Comparison of ENCODE assay signal across 1 cellular context in the genomic region with DNA sequence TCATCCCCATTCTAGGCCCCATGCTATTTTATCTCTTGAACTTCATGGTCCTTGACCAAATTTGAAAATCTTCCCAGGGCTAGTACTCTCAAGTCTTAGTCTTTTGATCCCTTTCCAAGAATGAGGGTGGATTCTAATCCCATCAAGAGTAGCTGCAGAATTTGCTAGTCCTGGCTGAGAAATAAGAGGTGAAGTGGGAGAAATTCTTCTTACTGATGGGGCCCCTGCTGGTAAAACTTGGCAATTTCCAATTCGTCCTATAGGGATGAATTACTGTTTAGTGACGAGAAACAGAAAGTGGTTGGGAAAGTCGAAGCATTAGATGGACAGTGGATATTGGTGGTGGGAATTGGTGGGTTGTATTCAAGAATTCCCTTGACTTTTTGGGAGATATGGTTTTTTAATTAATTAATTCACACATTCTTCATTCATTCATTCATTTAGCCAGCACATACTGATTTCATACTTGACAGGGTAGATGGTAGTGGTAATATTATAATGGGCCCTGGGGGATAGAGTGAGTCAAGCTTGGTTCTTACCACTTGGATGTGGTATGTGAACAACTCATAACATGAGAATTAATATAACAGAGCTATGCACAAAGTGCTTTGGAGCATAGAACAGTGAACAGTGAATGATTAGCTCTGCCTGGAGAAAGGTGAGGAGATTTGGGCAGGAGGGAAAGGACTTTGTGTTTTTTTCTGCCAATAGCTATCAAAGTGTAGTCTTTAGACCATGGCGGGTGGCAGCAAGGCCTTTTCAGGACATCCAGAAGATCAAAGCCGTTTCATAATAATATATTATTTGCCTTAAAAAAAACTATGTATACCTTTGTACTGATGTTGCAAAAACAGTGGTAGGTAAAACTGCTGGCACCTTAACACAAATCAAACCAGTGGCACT.
TF ChIP-seq lines count a peak whose summit lies in the region.

No MANE protein-coding gene starts in this region.

TF ChIP-seq in K562, 482 proteins besides CTCF, POLR2A, EP300 and RAD21 (continued from another document):
- TF ChIP-seq PREB (CRISPR knock-in tag; IDR thresholded peaks at IDR 0.05): no peak
- TF ChIP-seq PTBP1 (IDR thresholded peaks at IDR 0.05; ENCODE audit: low read depth, low read length): no peak
- no peak for TF ChIP-seq HIVEP1 (CRISPR knock-in tag; IDR thresholded peaks at IDR 0.05)
- no peak for TF ChIP-seq ZNF551 (CRISPR knock-in tag; IDR thresholded peaks at IDR 0.05)
- no peak for TF ChIP-seq RB1 (IDR thresholded peaks at IDR 0.05; ENCODE audit: low read depth)
- TF ChIP-seq RNF2 (IDR thresholded peaks at IDR 0.05): no peak
- peak; percentile 66 for TF ChIP-seq ZNF24 (IDR thresholded peaks at IDR 0.05)
- TF ChIP-seq, protein P1, sequence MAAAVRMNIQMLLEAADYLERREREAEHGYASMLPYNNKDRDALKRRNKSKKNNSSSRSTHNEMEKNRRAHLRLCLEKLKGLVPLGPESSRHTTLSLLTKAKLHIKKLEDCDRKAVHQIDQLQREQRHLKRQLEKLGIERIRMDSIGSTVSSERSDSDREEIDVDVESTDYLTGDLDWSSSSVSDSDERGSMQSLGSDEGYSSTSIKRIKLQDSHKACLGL (CRISPR knock-in tag; IDR thresholded peaks at IDR 0.05; ENCODE audit: borderline replicate concordance, poor library complexity, severe bottlenecking): no peak
- TF ChIP-seq ZNF717 (CRISPR knock-in tag; IDR thresholded peaks at IDR 0.05): no peak
- no peak for TF ChIP-seq PTTG1 (tag; IDR thresholded peaks at IDR 0.05; ENCODE audit: low read depth)
- TF ChIP-seq CXXC5 (CRISPR knock-in tag; IDR thresholded peaks at IDR 0.05): 0 out of 2 replicates have a peak, but pooled peaks have one; percentile 10
- peak; percentile 28 for TF ChIP-seq BRD9 (IDR thresholded peaks at IDR 0.05; ENCODE audit: low read depth, partially characterized antibody)
- peak; percentile 41; the same call in 1 of the 2 replicates for TF ChIP-seq CTBP1 (IDR thresholded peaks at IDR 0.05; ENCODE audit: borderline replicate concordance)
- 0 out of 4 replicates have a peak, but pooled peaks of 1 of the 2 experiments have one; percentile 10 for TF ChIP-seq KDM1A (IDR thresholded peaks at IDR 0.05)
- TF ChIP-seq PBX2 (CRISPR knock-in tag; IDR thresholded peaks at IDR 0.05; ENCODE audit: low read depth): no peak
- TF ChIP-seq PBX2 (tag; conservative IDR thresholded peaks at IDR 0.05; ENCODE audit: low read depth): no peak; the same call in 1 of the 2 replicates
- no peak for TF ChIP-seq ZBTB9 (CRISPR knock-in tag; IDR thresholded peaks at IDR 0.05)
- TF ChIP-seq ARID3A (IDR thresholded peaks at IDR 0.05; ENCODE audit: borderline replicate concordance, low read depth, low read length): 0 out of 2 replicates have a peak, but pooled peaks have one; percentile 39
- 0 out of 2 replicates have a peak, but pooled peaks have one; percentile 31 for TF ChIP-seq ZNF584 (CRISPR knock-in tag; IDR thresholded peaks at IDR 0.05; ENCODE audit: low read depth)
